In genomic region chr19:42316223-42317211, GRCh38 we compare ENCODE assay signal across 1 cellular context.
TF ChIP-seq lines count a peak whose summit lies in the region.

No MANE protein-coding gene starts in this region.

TF ChIP-seq in HepG2, 621 proteins besides CTCF, POLR2A, EP300 and RAD21 (continued from another document and continues in another):
- no peak for TF ChIP-seq ZNF558 (CRISPR knock-in tag; IDR thresholded peaks at IDR 0.05; ENCODE audit: borderline replicate concordance)
- no peak for TF ChIP-seq RFXAP (CRISPR knock-in tag; IDR thresholded peaks at IDR 0.05; ENCODE audit: borderline replicate concordance)
- TF ChIP-seq, protein P1, sequence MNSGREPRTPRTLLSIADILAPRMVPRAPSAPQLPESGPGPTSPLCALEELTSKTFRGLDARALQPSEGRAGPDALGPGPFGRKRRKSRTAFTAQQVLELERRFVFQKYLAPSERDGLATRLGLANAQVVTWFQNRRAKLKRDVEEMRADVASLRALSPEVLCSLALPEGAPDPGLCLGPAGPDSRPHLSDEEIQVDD (CRISPR knock-in tag; IDR thresholded peaks at IDR 0.05; ENCODE audit: borderline replicate concordance), result no peak
- no peak for TF ChIP-seq ZNF333 (CRISPR knock-in tag; IDR thresholded peaks at IDR 0.05; ENCODE audit: borderline replicate concordance)
- TF ChIP-seq HCFC1 (IDR thresholded peaks at IDR 0.05; ENCODE audit: low read depth, low read length), result no peak
- TF ChIP-seq, protein P2, sequence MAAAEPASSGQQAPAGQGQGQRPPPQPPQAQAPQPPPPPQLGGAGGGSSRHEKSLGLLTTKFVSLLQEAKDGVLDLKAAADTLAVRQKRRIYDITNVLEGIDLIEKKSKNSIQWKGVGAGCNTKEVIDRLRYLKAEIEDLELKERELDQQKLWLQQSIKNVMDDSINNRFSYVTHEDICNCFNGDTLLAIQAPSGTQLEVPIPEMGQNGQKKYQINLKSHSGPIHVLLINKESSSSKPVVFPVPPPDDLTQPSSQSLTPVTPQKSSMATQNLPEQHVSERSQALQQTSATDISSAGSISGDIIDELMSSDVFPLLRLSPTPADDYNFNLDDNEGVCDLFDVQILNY (CRISPR knock-in tag; conservative IDR thresholded peaks at IDR 0.05), result no peak
- TF ChIP-seq ZSCAN31 (CRISPR knock-in tag; IDR thresholded peaks at IDR 0.05; ENCODE audit: low read depth), result no peak
- TF ChIP-seq FOXO1 (CRISPR knock-in tag; IDR thresholded peaks at IDR 0.05), result 0 out of 2 replicates have a peak, but pooled peaks have one; percentile 9
- TF ChIP-seq MED8 (CRISPR knock-in tag; IDR thresholded peaks at IDR 0.05; ENCODE audit: insufficient replicate concordance), result no peak
- no peak for TF ChIP-seq STAT5B (CRISPR knock-in tag; IDR thresholded peaks at IDR 0.05)
- no peak for TF ChIP-seq PRMT3 (CRISPR knock-in tag; IDR thresholded peaks at IDR 0.05; ENCODE audit: borderline replicate concordance, low read depth)
- no peak for TF ChIP-seq ZHX2 (IDR thresholded peaks at IDR 0.05; ENCODE audit: low read depth)
- TF ChIP-seq ZHX2 (CRISPR knock-in tag; IDR thresholded peaks at IDR 0.05; ENCODE audit: borderline replicate concordance), result no peak
- peak; percentile 28 to 50; a peak in 2 of 4 replicates for TF ChIP-seq HMGXB4 (CRISPR knock-in tag; IDR thresholded peaks at IDR 0.05; ENCODE audit: borderline replicate concordance in 1 of 2, low read depth in 1 of 2)
- TF ChIP-seq POLR2AphosphoS5 (IDR thresholded peaks at IDR 0.05; ENCODE audit: low read depth, low read length), result no peak
- no peak for TF ChIP-seq ZNF703 (CRISPR knock-in tag; IDR thresholded peaks at IDR 0.05; ENCODE audit: borderline replicate concordance)
- no peak for TF ChIP-seq ZNF546 (CRISPR knock-in tag; conservative IDR thresholded peaks at IDR 0.05)
- TF ChIP-seq ZNF639 (CRISPR knock-in tag; conservative IDR thresholded peaks at IDR 0.05), result no peak
- TF ChIP-seq ZC3H13 (CRISPR knock-in tag; IDR thresholded peaks at IDR 0.05), result no peak
- no peak for TF ChIP-seq ZNF142 (CRISPR knock-in tag; IDR thresholded peaks at IDR 0.05)
- no peak for TF ChIP-seq ZNF850 (CRISPR knock-in tag; conservative IDR thresholded peaks at IDR 0.05)
- no peak for TF ChIP-seq CCDC6 (CRISPR knock-in tag; IDR thresholded peaks at IDR 0.05)
- TF ChIP-seq NFRKB (IDR thresholded peaks at IDR 0.05), result no peak
- TF ChIP-seq ZNF780A (CRISPR knock-in tag; IDR thresholded peaks at IDR 0.05), result no peak
- TF ChIP-seq ZNF552 (CRISPR knock-in tag; IDR thresholded peaks at IDR 0.05; ENCODE audit: borderline replicate concordance), result no peak
- peak; percentile 33; the same call in 1 of the 2 replicates for TF ChIP-seq ZBTB38 (CRISPR knock-in tag; IDR thresholded peaks at IDR 0.05)
- no peak for TF ChIP-seq ZNF496 (CRISPR knock-in tag; IDR thresholded peaks at IDR 0.05; ENCODE audit: insufficient replicate concordance)
- no peak for TF ChIP-seq BRD4 (CRISPR knock-in tag; IDR thresholded peaks at IDR 0.05)
- TF ChIP-seq, protein P3, sequence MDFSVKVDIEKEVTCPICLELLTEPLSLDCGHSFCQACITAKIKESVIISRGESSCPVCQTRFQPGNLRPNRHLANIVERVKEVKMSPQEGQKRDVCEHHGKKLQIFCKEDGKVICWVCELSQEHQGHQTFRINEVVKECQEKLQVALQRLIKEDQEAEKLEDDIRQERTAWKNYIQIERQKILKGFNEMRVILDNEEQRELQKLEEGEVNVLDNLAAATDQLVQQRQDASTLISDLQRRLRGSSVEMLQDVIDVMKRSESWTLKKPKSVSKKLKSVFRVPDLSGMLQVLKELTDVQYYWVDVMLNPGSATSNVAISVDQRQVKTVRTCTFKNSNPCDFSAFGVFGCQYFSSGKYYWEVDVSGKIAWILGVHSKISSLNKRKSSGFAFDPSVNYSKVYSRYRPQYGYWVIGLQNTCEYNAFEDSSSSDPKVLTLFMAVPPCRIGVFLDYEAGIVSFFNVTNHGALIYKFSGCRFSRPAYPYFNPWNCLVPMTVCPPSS (IDR thresholded peaks at IDR 0.05), result no peak
- no peak for TF ChIP-seq JUNB (CRISPR knock-in tag; IDR thresholded peaks at IDR 0.05; ENCODE audit: borderline replicate concordance)
- no peak for TF ChIP-seq ZNF75D (CRISPR knock-in tag; IDR thresholded peaks at IDR 0.05; ENCODE audit: borderline replicate concordance)
- no peak for TF ChIP-seq ZNF83 (CRISPR knock-in tag; IDR thresholded peaks at IDR 0.05; ENCODE audit: borderline replicate concordance)
- TF ChIP-seq ZNF7 (CRISPR knock-in tag; IDR thresholded peaks at IDR 0.05), result 0 out of 2 replicates have a peak, but pooled peaks have one; percentile 25
- no peak for TF ChIP-seq SMARCC2 (IDR thresholded peaks at IDR 0.05)
- no peak for TF ChIP-seq ZFAT (CRISPR knock-in tag; conservative IDR thresholded peaks at IDR 0.05)
- TF ChIP-seq, protein P4, sequence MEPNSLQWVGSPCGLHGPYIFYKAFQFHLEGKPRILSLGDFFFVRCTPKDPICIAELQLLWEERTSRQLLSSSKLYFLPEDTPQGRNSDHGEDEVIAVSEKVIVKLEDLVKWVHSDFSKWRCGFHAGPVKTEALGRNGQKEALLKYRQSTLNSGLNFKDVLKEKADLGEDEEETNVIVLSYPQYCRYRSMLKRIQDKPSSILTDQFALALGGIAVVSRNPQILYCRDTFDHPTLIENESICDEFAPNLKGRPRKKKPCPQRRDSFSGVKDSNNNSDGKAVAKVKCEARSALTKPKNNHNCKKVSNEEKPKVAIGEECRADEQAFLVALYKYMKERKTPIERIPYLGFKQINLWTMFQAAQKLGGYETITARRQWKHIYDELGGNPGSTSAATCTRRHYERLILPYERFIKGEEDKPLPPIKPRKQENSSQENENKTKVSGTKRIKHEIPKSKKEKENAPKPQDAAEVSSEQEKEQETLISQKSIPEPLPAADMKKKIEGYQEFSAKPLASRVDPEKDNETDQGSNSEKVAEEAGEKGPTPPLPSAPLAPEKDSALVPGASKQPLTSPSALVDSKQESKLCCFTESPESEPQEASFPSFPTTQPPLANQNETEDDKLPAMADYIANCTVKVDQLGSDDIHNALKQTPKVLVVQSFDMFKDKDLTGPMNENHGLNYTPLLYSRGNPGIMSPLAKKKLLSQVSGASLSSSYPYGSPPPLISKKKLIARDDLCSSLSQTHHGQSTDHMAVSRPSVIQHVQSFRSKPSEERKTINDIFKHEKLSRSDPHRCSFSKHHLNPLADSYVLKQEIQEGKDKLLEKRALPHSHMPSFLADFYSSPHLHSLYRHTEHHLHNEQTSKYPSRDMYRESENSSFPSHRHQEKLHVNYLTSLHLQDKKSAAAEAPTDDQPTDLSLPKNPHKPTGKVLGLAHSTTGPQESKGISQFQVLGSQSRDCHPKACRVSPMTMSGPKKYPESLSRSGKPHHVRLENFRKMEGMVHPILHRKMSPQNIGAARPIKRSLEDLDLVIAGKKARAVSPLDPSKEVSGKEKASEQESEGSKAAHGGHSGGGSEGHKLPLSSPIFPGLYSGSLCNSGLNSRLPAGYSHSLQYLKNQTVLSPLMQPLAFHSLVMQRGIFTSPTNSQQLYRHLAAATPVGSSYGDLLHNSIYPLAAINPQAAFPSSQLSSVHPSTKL (CRISPR knock-in tag; IDR thresholded peaks at IDR 0.05), result 0 out of 2 replicates have a peak, but pooled peaks have one; percentile 23
- no peak for TF ChIP-seq KDM2A (CRISPR knock-in tag; IDR thresholded peaks at IDR 0.05; ENCODE audit: borderline replicate concordance, low read depth)
- no peak for TF ChIP-seq ATF1 (CRISPR knock-in tag; IDR thresholded peaks at IDR 0.05)
- no peak for TF ChIP-seq FOXM1 (CRISPR knock-in tag; IDR thresholded peaks at IDR 0.05)
- no peak for TF ChIP-seq ZZZ3 (CRISPR knock-in tag; IDR thresholded peaks at IDR 0.05; ENCODE audit: borderline replicate concordance)
- no peak for TF ChIP-seq AGO1 (IDR thresholded peaks at IDR 0.05; ENCODE audit: low read depth, low read length, poor library complexity, severe bottlenecking)
- TF ChIP-seq BORCS8-MEF2B (CRISPR knock-in tag; IDR thresholded peaks at IDR 0.05), result no peak
- peak; percentile 11; the same call in 1 of the 2 replicates for TF ChIP-seq ZNF331 (CRISPR knock-in tag; IDR thresholded peaks at IDR 0.05)
